ENCODE assay signal across 10 cellular contexts in genomic region chr6:17417817-17418216, GRCh38. TPM values are rescaled to one million over a fixed set of nuclear protein-coding genes. Genes with fewer than 3 reads are reported as not detected.
DNase-seq lines count a peak whose midpoint lies in the region; ATAC-seq and TF ChIP-seq lines count a peak whose summit lies in the region.
"Had no signal": no experiment of that assay in that cellular context is flagged by ENCODE, and none has a peak within 500 bp of the region (broad histone marks: within the 10 kb centered on the region; RNA-seq: fewer than 3 reads in every experiment).

No MANE protein-coding gene starts in this region.

- H3K27me3 ChIP-seq in SJCRH30 (no peaks in the 10 kb centered on the region), psoas muscle (ENCODE audit: insufficient read depth in 3 of 3, low read length in 2 of 3) (no peaks in the 10 kb centered on the region)
- no peaks in the 10 kb centered on the region for H3K27me3 ChIP-seq in CD8-positive, alpha-beta memory T cell (ENCODE audit: insufficient read depth, low read length, poor library complexity, severe bottlenecking)

- peak; percentile 35 to 45 (median 36) for ATAC-seq in psoas muscle

- H3K27ac ChIP-seq in SJCRH30 = peak overlapping the region; percentile 67
- peak overlapping the region; percentile 96 for H3K27ac ChIP-seq in psoas muscle
- H3K27ac ChIP-seq in CD8-positive, alpha-beta memory T cell (ENCODE audit: low read depth, low read length) = no peak overlapping the region

- POLR2A ChIA-PET in CD8-positive, alpha-beta memory T cell (lab: Charles Lee) = no interaction called here

- 25 to 37% (median 29%) methylated on average over 4 of the region's 4 CpGs for WGBS in psoas muscle, 3 donors

- H3K9me3 ChIP-seq in SJCRH30 (replicated peaks) = no peaks in the 10 kb centered on the region
- H3K9me3 ChIP-seq in psoas muscle = no peaks in the 10 kb centered on the region
- no peaks in the 10 kb centered on the region for H3K9me3 ChIP-seq in CD8-positive, alpha-beta memory T cell (ENCODE audit: low read length)

- H3K36me3 Mint-ChIP-seq in CD8-positive, alpha-beta memory T cell = no peaks in the 10 kb centered on the region

- no peak overlapping the region for H3K27ac Mint-ChIP-seq in CD8-positive, alpha-beta memory T cell

- H3K4me1 ChIP-seq in SJCRH30 = peaks cover 22% of the 10 kb centered on the region
- H3K4me1 ChIP-seq in psoas muscle = peaks cover 77% of the 10 kb centered on the region
- H3K4me1 ChIP-seq in CD8-positive, alpha-beta memory T cell (ENCODE audit: insufficient read depth, low read length) = no peaks in the 10 kb centered on the region

- no peaks in the 10 kb centered on the region for H3K4me1 Mint-ChIP-seq in CD8-positive, alpha-beta memory T cell

- H3K4me3 ChIP-seq in SJCRH30 (peak overlapping the region; percentile 38), fibroblast of pulmonary artery (replicated peaks; ENCODE audit: low read depth, low read length) (no peak overlapping the region), psoas muscle (peak overlapping the region; percentile 46)
- no peak overlapping the region for H3K4me3 ChIP-seq in CD8-positive, alpha-beta memory T cell (ENCODE audit: low read length)

- no peak for TF ChIP-seq CTCF in fibroblast of pulmonary artery (IDR thresholded peaks at IDR 0.05; ENCODE audit: low read length, missing control alignments)
- no peak for TF ChIP-seq CTCF in psoas muscle (IDR thresholded peaks at IDR 0.05)

- peaks cover 0 to 2% (median 0%) of the 10 kb centered on the region in 5 donors for H3K9me3 Mint-ChIP-seq in CD8-positive, alpha-beta memory T cell

- no peaks in the 10 kb centered on the region for H3K36me3 ChIP-seq in SJCRH30
- H3K36me3 ChIP-seq in psoas muscle (ENCODE audit: insufficient read depth in 1 of 2, low read depth in 1 of 2) = peaks cover 0 to 18% of the 10 kb centered on the region in 2 donors
- H3K36me3 ChIP-seq in CD8-positive, alpha-beta memory T cell (ENCODE audit: insufficient read depth, low read length) = no peaks in the 10 kb centered on the region

- intact Hi-C loops in psoas muscle (cut with DNase I) = loop anchor here in 1 of 2 donors (2.0 to 5.0 kb wide), 2 partner anchors 19 to 126 kb away; no protein-coding TSS in a partner anchor

- H3K4me3 Mint-ChIP-seq in CD8-positive, alpha-beta memory T cell = no peak overlapping the region

- CTCF ChIA-PET in CD8-positive, alpha-beta memory T cell (lab: Charles Lee) = no interaction called here

- DNase-seq in Daoy (ENCODE audit: low read depth) (peak; percentile 89), SJCRH30 (peak; percentile 16 to 41), fibroblast of pulmonary artery (ENCODE audit: low read depth) (peak; percentile 95), psoas muscle (no peak), NCI-H2171 (lab: John Stamatoyannopoulos, UW) (no peak), SW480 (ENCODE audit: low spot score) (no peak)
- DNase-seq in stimulated activated CD4-positive, alpha-beta T cell treated with anti-CD3 and anti-CD28 coated beads, Interleukin-4, amount 100 ng/mL, for 4 hours = no peak
- no peak for DNase-seq in CD8-positive, alpha-beta memory T cell
- DNase-seq: activated CD8-positive, alpha-beta memory T cell treated with anti-CD3 and anti-CD28 coated beads for 24 hours; NCI-H2029 treated with DMSO at 0.1 percent for 48 hours had no signal

- H3K27me3 Mint-ChIP-seq in CD8-positive, alpha-beta memory T cell = peaks cover 2 to 16% of the 10 kb centered on the region in 2 donors

RNA-seq across cellular contexts. Expression of gene CAP2, which starts 24.4 kb away (rescaled TPM):
- total RNA-seq in Daoy (2014; rRNA removed; shearing (Covaris generic)) = 16.1 and 16.4 TPM in 2 replicates
- total RNA-seq in SJCRH30 (2014; rRNA removed; shearing (Covaris generic)) = 15.1 and 16.6 TPM in 2 replicates
- 100 to 1,000 TPM; 344 to 452 (median 385) TPM for total RNA-seq in psoas muscle
- polyA plus RNA-seq in psoas muscle = 100 to 1,000 TPM; 176 to 211 (median 202) TPM
- total RNA-seq in CD8-positive, alpha-beta memory T cell = not detected
- polyA plus RNA-seq in CD8-positive, alpha-beta memory T cell = 1.0 TPM

Comparison
In these comparisons a context has a peak if more than half of its experiments do, and no peak if none do; other contexts are left out.
1. DNase-seq: peak in Daoy (single experiment), SJCRH30 (2 of 2) and fibroblast of pulmonary artery (single experiment); none in psoas muscle (0 of 2), stimulated activated CD4-positive, alpha-beta T cell treated with anti-CD3 and anti-CD28 coated beads, Interleukin-4, amount 100 ng/mL, for 4 hours (0 of 2), CD8-positive, alpha-beta memory T cell (0 of 5), NCI-H2171 (single experiment) and SW480 (single experiment).
2. H3K4me3 ChIP-seq: peak in SJCRH30 (single experiment) and psoas muscle (single experiment); none in fibroblast of pulmonary artery (single experiment) and CD8-positive, alpha-beta memory T cell (single experiment).
3. RNA of gene CAP2, which starts 24.4 kb away (total RNA-seq): 344 to 452 TPM in psoas muscle; 15.1 to 16.6 TPM in SJCRH30, 16.1 to 16.4 TPM in Daoy and not detected in CD8-positive, alpha-beta memory T cell; every median in the first group is over 10 times any median in the second.